ENCODE assay signal across 8 cellular contexts in the genomic region with DNA sequence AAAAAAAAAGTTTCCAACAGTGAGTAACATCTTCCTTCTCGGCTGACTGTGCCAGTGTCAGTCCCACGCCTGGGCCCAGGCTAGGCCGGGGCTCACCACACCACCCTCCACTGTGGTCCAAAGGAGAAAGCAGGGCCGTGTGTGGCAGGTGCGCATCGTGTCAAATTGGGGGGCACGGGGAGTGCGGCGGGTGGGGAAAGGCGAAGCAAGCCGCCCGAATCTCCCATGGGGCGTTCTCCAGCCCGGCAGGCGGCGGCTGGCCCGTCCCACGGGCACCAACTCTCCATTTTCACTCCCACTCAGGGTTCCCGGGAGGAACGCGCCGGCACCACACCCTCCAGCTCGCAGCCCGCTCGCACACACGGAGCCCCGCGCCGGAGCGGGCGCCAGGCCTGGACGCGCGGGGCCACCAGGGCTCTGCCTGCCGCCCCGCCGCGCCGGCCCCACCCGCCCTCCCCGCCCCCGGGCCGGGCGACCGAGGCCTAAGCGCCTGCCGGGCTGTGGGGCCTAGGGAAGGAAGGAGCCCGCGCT. TPM values are rescaled to one million over a fixed set of nuclear protein-coding genes. Genes with fewer than 3 reads are reported as not detected.
DNase-seq lines count a peak whose midpoint lies in the region; ATAC-seq, FAIRE-seq and TF ChIP-seq lines count a peak whose summit lies in the region.

No MANE protein-coding gene starts in this region.

- H3K27ac Mint-ChIP-seq in natural killer cell treated with Interleukin-12 subunit alpha and Interleukin-12 subunit beta and Interleukin-15 and Interleukin-18, amount 100 ng/mL, for 72 hours, result peak overlapping the region; percentile 73 to 89

- no peak for TF ChIP-seq POLR2A in esophagus muscularis mucosa (IDR thresholded peaks at IDR 0.05; ENCODE audit: low read depth)

- no peaks in the 10 kb centered on the region for H3K9me3 Mint-ChIP-seq in natural killer cell treated with Interleukin-12 subunit alpha and Interleukin-12 subunit beta and Interleukin-15 and Interleukin-18, amount 100 ng/mL, for 72 hours

- H3K27ac ChIP-seq in C4-2B (peak overlapping the region; percentile 85), esophagus muscularis mucosa (replicated peaks in 1 of 4) (peak overlapping the region; percentile 99 to 100 (median 99))

- TF ChIP-seq EP300 in esophagus muscularis mucosa (IDR thresholded peaks at IDR 0.05), result no peak

- peak; percentile 13 for ATAC-seq in GM21529 (IDR thresholded peaks at IDR 0.05; ENCODE audit: unreplicated experiment)
- peak in 1 of 2 donors; percentile 55 for ATAC-seq in natural killer cell treated with Interleukin-12 subunit alpha and Interleukin-12 subunit beta and Interleukin-15 and Interleukin-18, amount 100 ng/mL, for 72 hours

- H3K36me3 ChIP-seq in MG63, result peaks cover 9% of the 10 kb centered on the region
- H3K36me3 ChIP-seq in esophagus muscularis mucosa, result no peaks in the 10 kb centered on the region

- H3K36me3 Mint-ChIP-seq in natural killer cell treated with Interleukin-12 subunit alpha and Interleukin-12 subunit beta and Interleukin-15 and Interleukin-18, amount 100 ng/mL, for 72 hours, result no peaks in the 10 kb centered on the region

- H3K4me3 Mint-ChIP-seq in natural killer cell treated with Interleukin-12 subunit alpha and Interleukin-12 subunit beta and Interleukin-15 and Interleukin-18, amount 100 ng/mL, for 72 hours, result peak overlapping the region; percentile 91

- TF ChIP-seq CTCF in C4-2B (conservative IDR thresholded peaks at IDR 0.05), result no peak
- no peak for TF ChIP-seq CTCF in esophagus muscularis mucosa (IDR thresholded peaks at IDR 0.05)

- DNase-seq in MG63 (peak; percentile 30), activated T-cell treated with anti-CD3 and anti-CD28 coated beads for 1 hour (ENCODE audit: low read depth) (peak; percentile 41), esophagus muscularis mucosa (ENCODE audit: extremely low spot score) (no peak), GM19239 (ENCODE audit: insufficient read length, low spot score) (no peak)
- DNase-seq in natural killer cell treated with Interleukin-12 subunit alpha and Interleukin-12 subunit beta and Interleukin-15 and Interleukin-18, amount 100 ng/mL, for 72 hours (ENCODE audit: low spot score), result peak; percentile 70
- peak in 4 of 6 experiments; percentile 20 to 53 (median 33) for DNase-seq in stimulated activated naive CD4-positive, alpha-beta T cell (lab: John Stamatoyannopoulos, UW)

- WGBS in esophagus muscularis mucosa, result under 1% methylated on average over 18 of the region's 49 CpGs

- peaks cover 20 to 27% of the 10 kb centered on the region in 2 donors for H3K4me1 Mint-ChIP-seq in natural killer cell treated with Interleukin-12 subunit alpha and Interleukin-12 subunit beta and Interleukin-15 and Interleukin-18, amount 100 ng/mL, for 72 hours (ENCODE audit: low read depth in 2 of 2)

- FAIRE-seq in GM19239 (lab: Jason Lieb, UNC), result no peak

- intact Hi-C loops in esophagus muscularis mucosa (cut with DNase I), result loop anchor here (5.0 kb wide), 1 partner anchor 36 kb away; no protein-coding TSS in a partner anchor

- H3K9me3 ChIP-seq in MG63, result no peaks in the 10 kb centered on the region
- H3K9me3 ChIP-seq in esophagus muscularis mucosa, result no peaks in the 10 kb centered on the region

- H3K4me1 ChIP-seq in esophagus muscularis mucosa, result peaks cover 22 to 52% (median 37%) of the 10 kb centered on the region in 4 donors

- H3K27me3 Mint-ChIP-seq in natural killer cell treated with Interleukin-12 subunit alpha and Interleukin-12 subunit beta and Interleukin-15 and Interleukin-18, amount 100 ng/mL, for 72 hours, result no peaks in the 10 kb centered on the region

- peak overlapping the region; percentile 86 for H3K4me3 ChIP-seq in MG63
- H3K4me3 ChIP-seq in esophagus muscularis mucosa, result peak overlapping the region; percentile 91 to 99 (median 92)

- H3K27me3 ChIP-seq in MG63 (no peaks in the 10 kb centered on the region), esophagus muscularis mucosa (no peaks in the 10 kb centered on the region)

RNA-seq across cellular contexts. Expression of gene EEA1, which starts 0.6 kb away (rescaled TPM):
- 8.5 and 15.6 TPM in 2 replicates for total RNA-seq in MG63 (2014; rRNA removed; shearing (Covaris generic); ENCODE audit: low replicate concordance)
- total RNA-seq in esophagus muscularis mucosa, result 10 to 100 TPM; 15.7 to 31.1 (median 24.1) TPM
- total RNA-seq in natural killer cell treated with Interleukin-12 subunit alpha and Interleukin-12 subunit beta and Interleukin-15 and Interleukin-18, amount 100 ng/mL, for 72 hours, result 10 to 100 TPM; 12.1 to 23.8 TPM

Comparison
In these comparisons a context has a peak if more than half of its experiments do, and no peak if none do; other contexts are left out.
1. DNase-seq: peak in MG63 (single experiment), activated T-cell treated with anti-CD3 and anti-CD28 coated beads for 1 hour (single experiment), natural killer cell treated with Interleukin-12 subunit alpha and Interleukin-12 subunit beta and Interleukin-15 and Interleukin-18, amount 100 ng/mL, for 72 hours (single experiment) and stimulated activated naive CD4-positive, alpha-beta T cell (4 of 6); none in esophagus muscularis mucosa (single experiment) and GM19239 (single experiment).